In the genomic region with DNA sequence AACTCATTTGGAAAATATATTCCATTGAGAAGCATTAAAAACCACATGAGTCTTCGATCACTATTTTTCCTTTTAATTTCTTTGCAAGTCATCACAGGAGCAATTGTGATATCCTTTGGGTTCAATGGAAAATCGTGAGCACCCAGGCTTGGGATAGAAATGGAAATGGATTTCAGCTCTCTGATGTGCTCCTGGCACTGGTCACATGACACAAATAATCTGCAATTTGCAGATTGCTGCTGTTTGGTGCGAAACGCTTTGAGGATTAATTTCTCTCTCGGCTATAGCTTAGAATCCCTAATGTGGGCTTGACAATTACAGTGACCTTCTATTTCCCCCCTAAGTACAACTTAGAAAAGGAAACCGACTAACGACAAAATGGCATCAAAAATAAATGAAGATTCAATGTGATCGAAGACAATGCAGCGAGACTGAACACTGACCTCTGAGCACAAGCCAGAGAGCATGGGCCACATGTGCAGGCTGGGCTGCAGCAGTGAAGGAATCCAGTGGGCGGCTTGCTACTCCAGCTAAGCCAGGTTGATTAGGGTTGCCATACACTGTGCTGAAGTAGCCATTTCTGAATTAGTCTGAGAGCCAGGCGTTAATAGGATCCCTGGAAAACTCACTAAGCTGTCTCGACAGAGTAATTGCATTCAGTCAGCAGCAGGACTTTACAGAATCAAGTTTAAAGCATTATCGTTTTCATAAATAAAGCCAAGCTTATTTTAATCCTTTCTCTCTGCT, we compare ENCODE assay signal across 12 cellular contexts.
"Had no signal": no experiment of that assay in that cellular context is flagged by ENCODE, and none has a peak within 500 bp of the region (broad histone marks: within the 10 kb centered on the region; RNA-seq: fewer than 3 reads in every experiment).

No MANE protein-coding gene starts in this region.

- H3K27ac ChIP-seq: colonic mucosa, heart right ventricle, VCaP had no signal

- H3K9me3 ChIP-seq: colonic mucosa had no signal

- H3K27me3 ChIP-seq: colonic mucosa, heart right ventricle had no signal

- DNase-seq: activated CD4-positive, alpha-beta T cell treated with anti-CD3 and anti-CD28 coated beads for 48 hours; activated naive CD4-positive, alpha-beta T cell treated with Interleukin-2 at 50 U/mL for 16 hours; caudate nucleus; colonic mucosa; effector CD4-positive, alpha-beta T cell; foreskin melanocyte; heart right ventricle; kidney glomerular epithelial cell; right cardiac atrium; stimulated activated CD4-positive, alpha-beta T cell treated with anti-CD3 and anti-CD28 coated beads, Interleukin-4, amount 100 ng/mL, for 24 hours; T-helper 9 cell had no signal

- ATAC-seq: heart right ventricle, right cardiac atrium had no signal

- H3K4me1 ChIP-seq: colonic mucosa, heart right ventricle had no signal

- H3K36me3 ChIP-seq: colonic mucosa, heart right ventricle had no signal

- H3K4me3 ChIP-seq: colonic mucosa, heart right ventricle had no signal
